ENCODE assay signal across 8 cellular contexts in genomic region chr3:128993461-128994172, GRCh38. TPM values are rescaled to one million over a fixed set of nuclear protein-coding genes. Genes with fewer than 3 reads are reported as not detected.
DNase-seq lines count a peak whose midpoint lies in the region; ATAC-seq lines count a peak whose summit lies in the region.

A gene with protein sequence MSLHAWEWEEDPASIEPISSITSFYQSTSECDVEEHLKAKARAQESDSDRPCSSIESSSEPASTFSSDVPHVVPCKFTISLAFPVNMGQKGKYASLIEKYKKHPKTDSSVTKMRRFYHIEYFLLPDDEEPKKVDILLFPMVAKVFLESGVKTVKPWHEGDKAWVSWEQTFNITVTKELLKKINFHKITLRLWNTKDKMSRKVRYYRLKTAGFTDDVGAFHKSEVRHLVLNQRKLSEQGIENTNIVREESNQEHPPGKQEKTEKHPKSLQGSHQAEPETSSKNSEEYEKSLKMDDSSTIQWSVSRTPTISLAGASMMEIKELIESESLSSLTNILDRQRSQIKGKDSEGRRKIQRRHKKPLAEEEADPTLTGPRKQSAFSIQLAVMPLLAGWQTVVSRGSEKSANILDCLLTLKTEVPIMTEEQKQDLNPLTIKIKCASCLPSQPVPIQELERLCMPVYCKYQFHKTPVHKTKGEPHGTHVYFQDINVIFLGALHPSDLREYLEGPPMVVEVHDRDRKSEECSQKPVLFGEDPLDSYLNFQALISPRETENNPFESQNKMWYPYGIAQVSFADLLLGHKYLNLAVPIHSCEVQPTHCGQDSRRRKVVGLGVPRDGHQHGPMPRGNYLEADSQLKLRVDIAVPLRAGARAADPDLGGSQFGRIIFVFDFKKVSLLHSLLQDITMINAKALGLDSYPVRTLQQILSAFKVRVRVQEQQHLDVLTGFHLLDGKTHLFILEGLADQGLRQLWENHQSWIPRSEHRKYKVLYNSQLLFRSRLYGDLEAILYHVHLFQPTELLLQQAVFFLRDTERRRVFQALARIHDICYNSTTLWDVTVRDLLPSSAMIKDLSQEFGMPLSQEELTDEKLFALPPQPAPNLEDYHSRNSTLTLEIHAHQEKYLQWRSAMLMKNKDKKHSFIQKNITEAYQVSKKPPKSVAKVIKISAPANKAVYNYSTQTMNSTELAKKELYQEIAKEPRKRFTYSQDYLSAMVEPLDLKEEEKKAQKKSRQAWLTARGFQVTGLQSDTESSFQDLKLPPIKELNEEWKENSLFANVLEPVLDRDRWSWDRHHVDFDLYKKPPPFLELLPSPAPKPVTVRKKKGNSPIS (minus strand): TSS chr3:128994076. CDS start chr3:128993304, 772 bp downstream.

- ATAC-seq in GM18867 (IDR thresholded peaks at IDR 0.05; ENCODE audit: unreplicated experiment) (peak; percentile 93), HG03175 (IDR thresholded peaks at IDR 0.05; ENCODE audit: unreplicated experiment) (peak; percentile 95)

- DNase-seq in NCI-H524 treated with DMSO at 0.1 percent for 48 hours (lab: John Stamatoyannopoulos, UW) (peak; percentile 55), mesenteric fat pad (ENCODE audit: low spot score) (peak; percentile 96), T1000 (lab: John Stamatoyannopoulos, UW) (no peak)
- peak; percentile 73 to 84 for DNase-seq in activated CD8-positive, alpha-beta memory T cell treated with anti-CD3 and anti-CD28 coated beads for 1 hour (ENCODE audit: extremely low read depth in 1 of 2, low read depth in 1 of 2)
- peak; percentile 85 for DNase-seq in effector CD8-positive, alpha-beta T cell (lab: John Stamatoyannopoulos, UW)
- peak; percentile 78 to 83 (median 81) for DNase-seq in stimulated activated CD4-positive, alpha-beta T cell treated with anti-CD3 and anti-CD28 coated beads, TNF-alpha, amount 100 ng/mL, for 48 hours (ENCODE audit: low read depth in 3 of 3)

RNA-seq across cellular contexts. Expression of the gene that starts here (rescaled TPM):
- 0.64 TPM for total RNA-seq in mesenteric fat pad

Comparison
In these comparisons a context has a peak if more than half of its experiments do, and no peak if none do; other contexts are left out.
1. Peak in DNase-seq in mesenteric fat pad; RNA of the gene not detected or under 1 TPM.